Comparison of ENCODE assay signal across 8 cellular contexts in genomic region chr6:63598251-63599036, GRCh38. TPM values are rescaled to one million over a fixed set of nuclear protein-coding genes. Genes with fewer than 3 reads are reported as not detected.
A peak's percentile ranks its signal among the peaks of the same experiment; 100 is the strongest.
DNase-seq lines count a peak whose midpoint lies in the region; TF ChIP-seq lines count a peak whose summit lies in the region.

No MANE protein-coding gene starts in this region.

- H3K36me3 Mint-ChIP-seq in activated naive CD4-positive, alpha-beta T cell treated with anti-CD3 and anti-CD28 coated beads for 36 hours (ENCODE audit: low read depth) = no peaks in the 10 kb centered on the region

- TF ChIP-seq CTCF in osteoblast (IDR thresholded peaks at IDR 0.05; ENCODE audit: extremely low read depth, low read depth, low read length) = peak; percentile 95
- peak; percentile 84 to 85 for TF ChIP-seq CTCF in tibial artery (IDR thresholded peaks at IDR 0.05)

- no peak overlapping the region for H3K27ac Mint-ChIP-seq in activated naive CD4-positive, alpha-beta T cell treated with anti-CD3 and anti-CD28 coated beads for 36 hours

- peak overlapping the region; percentile 40 for H3K4me3 ChIP-seq in SJCRH30
- H3K4me3 ChIP-seq in osteoblast (ENCODE audit: insufficient read depth, low read length) = peak overlapping the region; percentile 73
- peak overlapping the region; percentile 37 to 52 for H3K4me3 ChIP-seq in tibial artery

- intact Hi-C loops in activated naive CD4-positive, alpha-beta T cell treated with anti-CD3 and anti-CD28 coated beads for 36 hours (cut with micrococcal nuclease) = loop anchor here (1.0 to 5.0 kb wide), 6 partner anchors 26 to 246 kb away; partner anchors contain the start of genes LOC128125822, PHF3 and PTP4A1
- intact Hi-C loops in tibial artery (cut with DNase I; ENCODE audit: low total_unique reads) = loop anchor here (2.0 kb wide), 1 partner anchor 164 kb away; no protein-coding TSS in a partner anchor

- H3K36me3 ChIP-seq in SJCRH30 (no peaks in the 10 kb centered on the region), osteoblast (ENCODE audit: insufficient read depth, low read length) (no peaks in the 10 kb centered on the region), tibial artery (no peaks in the 10 kb centered on the region)

- peaks cover 10% of the 10 kb centered on the region for H3K4me1 Mint-ChIP-seq in activated naive CD4-positive, alpha-beta T cell treated with anti-CD3 and anti-CD28 coated beads for 36 hours (ENCODE audit: low read depth)

- peaks cover 6% of the 10 kb centered on the region for H3K27me3 Mint-ChIP-seq in activated naive CD4-positive, alpha-beta T cell treated with anti-CD3 and anti-CD28 coated beads for 36 hours (ENCODE audit: low read depth)

- no peaks in the 10 kb centered on the region for H3K9me3 ChIP-seq in SJCRH30 (replicated peaks)
- no peaks in the 10 kb centered on the region for H3K9me3 ChIP-seq in osteoblast (ENCODE audit: low read depth, low read length)
- H3K9me3 ChIP-seq in tibial artery = no peaks in the 10 kb centered on the region

- H2AFZ ChIP-seq in osteoblast (ENCODE audit: low read length) = peak overlapping the region; percentile 93

- H3K9me3 Mint-ChIP-seq in activated naive CD4-positive, alpha-beta T cell treated with anti-CD3 and anti-CD28 coated beads for 36 hours = no peaks in the 10 kb centered on the region

- H3K27me3 ChIP-seq in SJCRH30 (no peaks in the 10 kb centered on the region), osteoblast (ENCODE audit: insufficient read depth, low read length) (no peaks in the 10 kb centered on the region), tibial artery (no peaks in the 10 kb centered on the region)

- H3K79me2 ChIP-seq in osteoblast (ENCODE audit: insufficient read depth, low read length) = no peaks in the 10 kb centered on the region

- peak overlapping the region; percentile 84 for H3K4me3 Mint-ChIP-seq in activated naive CD4-positive, alpha-beta T cell treated with anti-CD3 and anti-CD28 coated beads for 36 hours

- DNase-seq in GM03348 (ENCODE audit: low spot score) = peak; percentile 78
- DNase-seq in HCEC 1CT = peak; percentile 49
- DNase-seq in M059J (ENCODE audit: low read depth) = peak; percentile 72
- DNase-seq in SJCRH30 = peak; percentile 61 to 79
- peak; percentile 85 for DNase-seq in activated naive CD4-positive, alpha-beta T cell treated with anti-CD3 and anti-CD28 coated beads for 36 hours
- peak; percentile 33 for DNase-seq in glomerular endothelial cell (ENCODE audit: extremely low read depth, low read depth, low spot score)
- DNase-seq in osteoblast (ENCODE audit: insufficient read length, low spot score, missing footprints) = no peak
- DNase-seq in tibial artery = peak; percentile 71 to 75

- peak overlapping the region; percentile 96 for H3K4me2 ChIP-seq in osteoblast (ENCODE audit: insufficient read depth, low read length)

- H4K20me1 ChIP-seq in osteoblast (ENCODE audit: insufficient read depth, low read length) = no peaks in the 10 kb centered on the region

- H3K4me1 ChIP-seq in SJCRH30 (peaks cover 3% of the 10 kb centered on the region; the same call in 1 of the 2 replicates), osteoblast (ENCODE audit: insufficient read depth, low read length) (peaks cover 13% of the 10 kb centered on the region), tibial artery (peaks cover 0 to 10% (median 7%) of the 10 kb centered on the region in 4 donors)

- CTCF ChIA-PET in activated naive CD4-positive, alpha-beta T cell treated with anti-CD3 and anti-CD28 coated beads for 36 hours (lab: Charles Lee) = interaction anchor here (0.6 to 6.0 kb wide), 31 partner anchors 8 to 211 kb away, joined by 3 to 85 read pairs (median 4); partner anchors contain the start of gene PHF3

- H3K27ac ChIP-seq in SJCRH30 (no peak overlapping the region), osteoblast (ENCODE audit: low read depth, low read length) (no peak overlapping the region), tibial artery (no peak overlapping the region)

RNA-seq across cellular contexts. Expression of gene PTP4A1, which starts 26.2 kb away (rescaled TPM):
- 32.3 and 53.3 TPM in 2 replicates for total RNA-seq in M059J (2014; rRNA removed; shearing (Covaris generic))
- total RNA-seq in SJCRH30 (2014; rRNA removed; shearing (Covaris generic)) = 26.7 and 28.4 TPM in 2 replicates
- 10 to 100 TPM; 46.8 to 51.9 TPM for total RNA-seq in activated naive CD4-positive, alpha-beta T cell treated with anti-CD3 and anti-CD28 coated beads for 36 hours
- total RNA-seq in glomerular endothelial cell = 49.4 and 56.4 TPM in 2 replicates
- 24.2 and 46.0 TPM in 2 replicates for total RNA-seq in osteoblast

RNA-seq across cellular contexts. Expression of gene PHF3, which starts 37.2 kb away (rescaled TPM):
- 29.7 and 41.9 TPM in 2 replicates for total RNA-seq in M059J (2014; rRNA removed; shearing (Covaris generic))
- total RNA-seq in SJCRH30 (2014; rRNA removed; shearing (Covaris generic)) = 41.5 and 48.3 TPM in 2 replicates
- total RNA-seq in activated naive CD4-positive, alpha-beta T cell treated with anti-CD3 and anti-CD28 coated beads for 36 hours = 10 to 100 TPM; 45.8 to 47.6 TPM
- total RNA-seq in glomerular endothelial cell (29.1 and 33.9 TPM in 2 replicates), osteoblast (75.7 and 76.7 TPM in 2 replicates)
